Comparison of ENCODE assay signal across 1 cellular context in the genomic region with DNA sequence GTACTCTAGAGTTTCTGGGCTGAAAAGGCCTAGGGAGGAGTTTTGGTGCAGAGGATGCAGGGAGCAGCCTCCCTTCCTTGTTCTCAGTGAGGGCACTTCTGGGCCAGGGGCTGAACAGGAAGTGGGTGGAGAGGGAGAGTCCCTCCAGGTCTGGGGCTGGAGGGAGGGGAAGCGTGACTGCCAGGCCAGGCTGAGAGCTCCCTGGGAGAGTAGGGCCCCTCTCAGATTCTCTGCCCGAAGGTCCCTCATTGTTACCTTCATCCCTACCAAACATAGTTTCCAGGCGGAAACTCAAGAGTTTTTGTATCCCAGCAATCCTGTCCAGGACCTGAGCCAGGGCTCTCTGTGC.
TF ChIP-seq lines count a peak whose summit lies in the region.

No MANE protein-coding gene starts in this region.

TF ChIP-seq in GM23338, 12 proteins besides CTCF, POLR2A, EP300 and RAD21 (continued from another document):
- TF ChIP-seq, protein P1, sequence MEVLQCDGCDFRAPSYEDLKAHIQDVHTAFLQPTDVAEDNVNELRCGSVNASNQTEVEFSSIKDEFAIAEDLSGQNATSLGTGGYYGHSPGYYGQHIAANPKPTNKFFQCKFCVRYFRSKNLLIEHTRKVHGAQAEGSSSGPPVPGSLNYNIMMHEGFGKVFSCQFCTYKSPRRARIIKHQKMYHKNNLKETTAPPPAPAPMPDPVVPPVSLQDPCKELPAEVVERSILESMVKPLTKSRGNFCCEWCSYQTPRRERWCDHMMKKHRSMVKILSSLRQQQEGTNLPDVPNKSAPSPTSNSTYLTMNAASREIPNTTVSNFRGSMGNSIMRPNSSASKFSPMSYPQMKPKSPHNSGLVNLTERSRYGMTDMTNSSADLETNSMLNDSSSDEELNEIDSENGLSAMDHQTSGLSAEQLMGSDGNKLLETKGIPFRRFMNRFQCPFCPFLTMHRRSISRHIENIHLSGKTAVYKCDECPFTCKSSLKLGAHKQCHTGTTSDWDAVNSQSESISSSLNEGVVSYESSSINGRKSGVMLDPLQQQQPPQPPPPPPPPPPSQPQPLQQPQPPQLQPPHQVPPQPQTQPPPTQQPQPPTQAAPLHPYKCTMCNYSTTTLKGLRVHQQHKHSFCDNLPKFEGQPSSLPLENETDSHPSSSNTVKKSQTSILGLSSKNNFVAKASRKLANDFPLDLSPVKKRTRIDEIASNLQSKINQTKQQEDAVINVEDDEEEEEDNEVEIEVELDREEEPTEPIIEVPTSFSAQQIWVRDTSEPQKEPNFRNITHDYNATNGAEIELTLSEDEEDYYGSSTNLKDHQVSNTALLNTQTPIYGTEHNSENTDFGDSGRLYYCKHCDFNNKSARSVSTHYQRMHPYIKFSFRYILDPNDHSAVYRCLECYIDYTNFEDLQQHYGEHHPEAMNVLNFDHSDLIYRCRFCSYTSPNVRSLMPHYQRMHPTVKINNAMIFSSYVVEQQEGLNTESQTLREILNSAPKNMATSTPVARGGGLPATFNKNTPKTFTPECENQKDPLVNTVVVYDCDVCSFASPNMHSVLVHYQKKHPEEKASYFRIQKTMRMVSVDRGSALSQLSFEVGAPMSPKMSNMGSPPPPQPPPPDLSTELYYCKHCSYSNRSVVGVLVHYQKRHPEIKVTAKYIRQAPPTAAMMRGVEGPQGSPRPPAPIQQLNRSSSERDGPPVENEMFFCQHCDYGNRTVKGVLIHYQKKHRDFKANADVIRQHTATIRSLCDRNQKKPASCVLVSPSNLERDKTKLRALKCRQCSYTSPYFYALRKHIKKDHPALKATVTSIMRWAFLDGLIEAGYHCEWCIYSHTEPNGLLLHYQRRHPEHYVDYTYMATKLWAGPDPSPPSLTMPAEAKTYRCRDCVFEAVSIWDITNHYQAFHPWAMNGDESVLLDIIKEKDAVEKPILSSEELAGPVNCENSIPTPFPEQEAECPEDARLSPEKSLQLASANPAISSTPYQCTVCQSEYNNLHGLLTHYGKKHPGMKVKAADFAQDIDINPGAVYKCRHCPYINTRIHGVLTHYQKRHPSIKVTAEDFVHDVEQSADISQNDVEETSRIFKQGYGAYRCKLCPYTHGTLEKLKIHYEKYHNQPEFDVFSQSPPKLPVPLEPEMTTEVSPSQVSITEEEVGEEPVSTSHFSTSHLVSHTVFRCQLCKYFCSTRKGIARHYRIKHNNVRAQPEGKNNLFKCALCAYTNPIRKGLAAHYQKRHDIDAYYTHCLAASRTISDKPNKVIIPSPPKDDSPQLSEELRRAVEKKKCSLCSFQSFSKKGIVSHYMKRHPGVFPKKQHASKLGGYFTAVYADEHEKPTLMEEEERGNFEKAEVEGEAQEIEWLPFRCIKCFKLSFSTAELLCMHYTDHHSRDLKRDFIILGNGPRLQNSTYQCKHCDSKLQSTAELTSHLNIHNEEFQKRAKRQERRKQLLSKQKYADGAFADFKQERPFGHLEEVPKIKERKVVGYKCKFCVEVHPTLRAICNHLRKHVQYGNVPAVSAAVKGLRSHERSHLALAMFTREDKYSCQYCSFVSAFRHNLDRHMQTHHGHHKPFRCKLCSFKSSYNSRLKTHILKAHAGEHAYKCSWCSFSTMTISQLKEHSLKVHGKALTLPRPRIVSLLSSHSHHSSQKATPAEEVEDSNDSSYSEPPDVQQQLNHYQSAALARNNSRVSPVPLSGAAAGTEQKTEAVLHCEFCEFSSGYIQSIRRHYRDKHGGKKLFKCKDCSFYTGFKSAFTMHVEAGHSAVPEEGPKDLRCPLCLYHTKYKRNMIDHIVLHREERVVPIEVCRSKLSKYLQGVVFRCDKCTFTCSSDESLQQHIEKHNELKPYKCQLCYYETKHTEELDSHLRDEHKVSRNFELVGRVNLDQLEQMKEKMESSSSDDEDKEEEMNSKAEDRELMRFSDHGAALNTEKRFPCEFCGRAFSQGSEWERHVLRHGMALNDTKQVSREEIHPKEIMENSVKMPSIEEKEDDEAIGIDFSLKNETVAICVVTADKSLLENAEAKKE (CRISPR knock-in tag; IDR thresholded peaks at IDR 0.05), result no peak
- no peak for TF ChIP-seq ZNF114 (CRISPR knock-in tag; IDR thresholded peaks at IDR 0.05)
TF ChIP-seq in GM23338: peak in this region for 0.
